Comparison of ENCODE assay signal across 9 cellular contexts in genomic region chr2:23563673-23564617, GRCh38.
DNase-seq lines count a peak whose midpoint lies in the region; ATAC-seq, FAIRE-seq and TF ChIP-seq lines count a peak whose summit lies in the region.
"Had no signal": no experiment of that assay in that cellular context is flagged by ENCODE, and none has a peak within 500 bp of the region (broad histone marks: within the 10 kb centered on the region; RNA-seq: fewer than 3 reads in every experiment).

No MANE protein-coding gene starts in this region.

- no peak overlapping the region for H2AFZ ChIP-seq in K562 (ENCODE audit: low read depth, low read length)

- H3K4me1 ChIP-seq in K562 (replicated peaks in 1 of 2; ENCODE audit: control insufficient read depth in 2 of 2, insufficient read depth in 2 of 2, low read length in 2 of 2) (no peaks in the 10 kb centered on the region; a peak in 1 of 5 replicates), right cardiac atrium (ENCODE audit: control insufficient read depth, insufficient read depth, low read length) (peaks cover 14% of the 10 kb centered on the region), rectal smooth muscle tissue (ENCODE audit: control insufficient read depth, insufficient read depth, low read length) (peaks cover 54% of the 10 kb centered on the region)

- peak; percentile 28; the same call in 2 of the 3 replicates for ATAC-seq in K562
- peak; percentile 64 to 74 for ATAC-seq in right cardiac atrium
- no peak for ATAC-seq in effector memory CD8-positive, alpha-beta T cell (replicated peaks)
- ATAC-seq in activated naive CD4-positive, alpha-beta T cell treated with anti-CD3 and anti-CD28 coated beads, Interleukin-2, amount 50 U/mL, for 72 hours, result no peak
- no peak for ATAC-seq in GM19023 (IDR thresholded peaks at IDR 0.05; ENCODE audit: unreplicated experiment)

- H3K27me3 ChIP-seq in K562 (ENCODE audit: control insufficient read depth in 2 of 2, insufficient read depth in 2 of 2, low read length in 2 of 2) (peaks cover 26 to 84% of the 10 kb centered on the region in 2 experiments; a peak in 4 of 5 replicates), right cardiac atrium (ENCODE audit: control insufficient read depth, insufficient read depth) (no peaks in the 10 kb centered on the region), rectal smooth muscle tissue (ENCODE audit: control insufficient read depth, insufficient read depth, low read length) (no peaks in the 10 kb centered on the region)

- H3K36me3 ChIP-seq in K562 (ENCODE audit: control insufficient read depth, insufficient read depth, low read length), result no peaks in the 10 kb centered on the region
- H3K36me3 ChIP-seq in rectal smooth muscle tissue (ENCODE audit: control insufficient read depth, insufficient read depth, low read length), result no peaks in the 10 kb centered on the region

- no peak overlapping the region for H3K4me2 ChIP-seq in K562 (ENCODE audit: insufficient read depth, low read length)

- no peak overlapping the region for H3K4me3 Mint-ChIP-seq in effector memory CD8-positive, alpha-beta T cell

- H4K20me1 ChIP-seq in K562 (replicated peaks; ENCODE audit: control insufficient read depth, insufficient read depth, low read length), result peaks cover 14% of the 10 kb centered on the region; the same call in 1 of the 2 replicates

- no peak overlapping the region for H3K9ac ChIP-seq in K562 (ENCODE audit: insufficient read depth in 1 of 2, low read depth in 2 of 2, low read length in 2 of 2)
- no peak overlapping the region for H3K9ac ChIP-seq in rectal smooth muscle tissue (ENCODE audit: low read length)

- TF ChIP-seq EP300 in K562 (IDR thresholded peaks at IDR 0.05; ENCODE audit: low read length), result no peak

- H3K27me3 Mint-ChIP-seq in effector memory CD8-positive, alpha-beta T cell, result peaks cover 11 to 20% of the 10 kb centered on the region in 2 donors

- H3K36me3 Mint-ChIP-seq in effector memory CD8-positive, alpha-beta T cell (ENCODE audit: insufficient read depth), result no peaks in the 10 kb centered on the region
- H3K36me3 Mint-ChIP-seq in activated naive CD4-positive, alpha-beta T cell treated with anti-CD3 and anti-CD28 coated beads, Interleukin-2, amount 50 U/mL, for 72 hours, result no peaks in the 10 kb centered on the region

- H3K9me3 ChIP-seq in K562 (replicated peaks; ENCODE audit: control insufficient read depth, insufficient read depth, low read depth, low read length) (no peaks in the 10 kb centered on the region), right cardiac atrium (ENCODE audit: control insufficient read depth, low read length) (no peaks in the 10 kb centered on the region)

- H3K9me1 ChIP-seq in K562 (ENCODE audit: control insufficient read depth, insufficient read depth, low read length), result no peaks in the 10 kb centered on the region

- 2% methylated on average over 18 of the region's 23 CpGs for WGBS in K562 (ENCODE audit: insufficient coverage, low coverage, missing lambda C conversion rate)
- WGBS in right cardiac atrium, result 68% methylated on average over 23 of the region's 23 CpGs

- BruUV-seq in K562 (replicated peaks; lab: Mats Ljungman, UMichigan), result no TSS peak

- no peak overlapping the region for H3K4me3 ChIP-seq in K562
- H3K4me3 ChIP-seq in right cardiac atrium (ENCODE audit: low read length), result no peak overlapping the region
- H3K4me3 ChIP-seq in rectal smooth muscle tissue (ENCODE audit: low read length), result no peak overlapping the region

- DNase-seq in GM04503 (ENCODE audit: low read depth) (peak; percentile 37), K562 (ENCODE audit: extremely low read depth in 1 of 4, low spot score in 3 of 4) (no peak), right cardiac atrium (peak; percentile 78 to 91 (median 89)), urothelium cell line (ENCODE audit: low spot score) (no peak)
- DNase-seq in effector memory CD8-positive, alpha-beta T cell, result no peak
- DNase-seq in activated naive CD4-positive, alpha-beta T cell treated with anti-CD3 and anti-CD28 coated beads, Interleukin-2, amount 50 U/mL, for 72 hours (ENCODE audit: low spot score in 2 of 2), result no peak
- DNase-seq: NCI-H748 treated with DMSO at 0.1 percent for 48 hours had no signal

- H3K27ac ChIP-seq in K562 (ENCODE audit: extremely low read depth, low read depth, low read length), result no peak overlapping the region
- peak overlapping the region; percentile 38 for H3K27ac ChIP-seq in right cardiac atrium (ENCODE audit: low read length)
- H3K27ac ChIP-seq in rectal smooth muscle tissue (ENCODE audit: low read depth, low read length), result peak overlapping the region; percentile 89

- no peaks in the 10 kb centered on the region for H3K9me3 Mint-ChIP-seq in effector memory CD8-positive, alpha-beta T cell
- no peaks in the 10 kb centered on the region for H3K9me3 Mint-ChIP-seq in activated naive CD4-positive, alpha-beta T cell treated with anti-CD3 and anti-CD28 coated beads, Interleukin-2, amount 50 U/mL, for 72 hours

- H3K79me2 ChIP-seq in K562 (ENCODE audit: control insufficient read depth, insufficient read depth, low read length), result no peaks in the 10 kb centered on the region

- TF ChIP-seq RAD21 in K562 (CRISPR knock-in tag; conservative IDR thresholded peaks at IDR 0.05 in 1 of 2, IDR thresholded peaks at IDR 0.05 in 1 of 2), result no peak

- CTCF ChIA-PET in K562 (lab: Yijun Ruan, JAX; ENCODE audit: low intra/inter-chr PET ratio), result no interaction called here

- H3K4me1 Mint-ChIP-seq in effector memory CD8-positive, alpha-beta T cell (ENCODE audit: low read depth in 2 of 2), result no peaks in the 10 kb centered on the region

- in situ Hi-C loops in K562 (cut with MboI), result no loop called here

- no peak overlapping the region for H3K27ac Mint-ChIP-seq in effector memory CD8-positive, alpha-beta T cell
- H3K27ac Mint-ChIP-seq in activated naive CD4-positive, alpha-beta T cell treated with anti-CD3 and anti-CD28 coated beads, Interleukin-2, amount 50 U/mL, for 72 hours, result no peak overlapping the region

- TF ChIP-seq CTCF in K562 (IDR thresholded peaks at IDR 0.05 in 2 of 3, conservative IDR thresholded peaks at IDR 0.05 in 1 of 3; ENCODE audit: insufficient read depth in 2 of 3, low read depth in 1 of 3, low read length in 3 of 3), result no peak

- no peak for TF ChIP-seq POLR2A in K562 (conservative IDR thresholded peaks at IDR 0.05)

- POLR2A ChIA-PET in K562 (lab: Yijun Ruan, JAX), result no interaction called here

- no peak for FAIRE-seq in K562 (lab: Jason Lieb, UNC)
- FAIRE-seq in urothelium cell line (lab: Jason Lieb, UNC), result no peak

- intact Hi-C loops in K562 (cut with micrococcal nuclease) (no loop called here), right cardiac atrium (cut with DNase I) (no loop called here)

TF ChIP-seq in K562, 482 proteins besides CTCF, POLR2A, EP300 and RAD21:
- no peak for TF ChIP-seq DMBX1 (CRISPR knock-in tag; IDR thresholded peaks at IDR 0.05; ENCODE audit: borderline replicate concordance)
TF ChIP-seq in K562: peak in this region for 0.

Comparison
In these comparisons a context has a peak if more than half of its experiments do, and no peak if none do; other contexts are left out.
1. DNase-seq: peak in GM04503 (single experiment) and right cardiac atrium (3 of 3); none in K562 (0 of 4), effector memory CD8-positive, alpha-beta T cell (0 of 3), activated naive CD4-positive, alpha-beta T cell treated with anti-CD3 and anti-CD28 coated beads, Interleukin-2, amount 50 U/mL, for 72 hours (0 of 2) and urothelium cell line (single experiment).
2. ATAC-seq: peak in K562 (single experiment) and right cardiac atrium (2 of 2); none in effector memory CD8-positive, alpha-beta T cell (single experiment), activated naive CD4-positive, alpha-beta T cell treated with anti-CD3 and anti-CD28 coated beads, Interleukin-2, amount 50 U/mL, for 72 hours (0 of 2) and GM19023 (single experiment).